Comparison of ENCODE assay signal across 13 cellular contexts in the genomic region with DNA sequence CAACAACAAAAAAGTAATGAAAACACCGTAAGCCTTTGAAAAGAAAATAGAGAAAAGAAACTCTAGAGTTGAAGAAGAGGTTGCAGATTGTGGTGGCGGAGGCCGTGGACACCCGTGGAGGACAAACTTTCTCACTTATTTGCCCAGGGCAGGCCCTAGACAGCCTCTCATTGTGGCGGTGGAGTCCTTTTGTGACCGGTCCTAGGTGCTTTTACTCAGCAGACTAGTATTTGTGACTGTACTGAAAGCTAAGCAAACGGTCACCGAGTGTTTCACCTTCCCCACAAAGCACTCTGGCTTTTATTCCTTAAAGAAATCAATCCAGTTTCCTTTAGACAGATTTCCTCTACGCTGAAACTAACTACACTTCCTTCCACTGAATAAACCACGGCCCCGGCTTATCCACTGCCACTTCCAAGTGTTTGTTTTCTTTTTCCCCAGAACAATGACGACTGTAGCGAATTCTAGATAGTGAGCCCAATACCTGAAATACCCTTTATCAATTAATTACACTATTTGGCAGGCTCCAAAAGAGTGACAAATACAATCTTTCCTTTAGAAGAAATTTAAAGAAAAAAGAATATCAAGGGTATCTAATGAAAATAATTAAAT.
"Had no signal": no experiment of that assay in that cellular context is flagged by ENCODE, and none has a peak within 500 bp of the region (broad histone marks: within the 10 kb centered on the region; RNA-seq: fewer than 3 reads in every experiment).

No MANE protein-coding gene starts in this region.

- H3K27me3 ChIP-seq: body of pancreas had no signal

- DNase-seq: activated CD4-positive, alpha-beta T cell treated with anti-CD3 and anti-CD28 coated beads for 4 hours; activated naive CD4-positive, alpha-beta T cell treated with Interleukin-2 at 50 U/mL for 16 hours; activated naive CD8-positive, alpha-beta T cell treated with anti-CD3 and anti-CD28 coated beads, Interleukin-2, amount 50 U/mL, for 24 hours; body of pancreas; central memory CD4-positive, alpha-beta T cell; cortex of kidney; effector memory CD4-positive, alpha-beta T cell; left colon; stimulated activated CD4-positive, alpha-beta T cell treated with anti-CD3 and anti-CD28 coated beads, Interleukin-15, amount 100 ng/mL, for 24 hours; stimulated activated CD4-positive, alpha-beta T cell treated with anti-CD3 and anti-CD28 coated beads, Interleukin-4, amount 100 ng/mL, for 24 hours; SW 1271 had no signal

- ATAC-seq: activated naive CD8-positive, alpha-beta T cell treated with anti-CD3 and anti-CD28 coated beads, Interleukin-2, amount 50 U/mL, for 24 hours; body of pancreas; left colon; natural killer cell treated with Interleukin-12 subunit alpha and Interleukin-12 subunit beta and Interleukin-15 and Interleukin-18, amount 100 ng/mL, for 72 hours had no signal

- H3K4me3 ChIP-seq: body of pancreas had no signal

- H3K27ac ChIP-seq: body of pancreas, VCaP had no signal

- H3K9me3 ChIP-seq: body of pancreas had no signal

- H3K4me1 ChIP-seq: body of pancreas had no signal
